Comparison of ENCODE assay signal across 9 cellular contexts in the genomic region with DNA sequence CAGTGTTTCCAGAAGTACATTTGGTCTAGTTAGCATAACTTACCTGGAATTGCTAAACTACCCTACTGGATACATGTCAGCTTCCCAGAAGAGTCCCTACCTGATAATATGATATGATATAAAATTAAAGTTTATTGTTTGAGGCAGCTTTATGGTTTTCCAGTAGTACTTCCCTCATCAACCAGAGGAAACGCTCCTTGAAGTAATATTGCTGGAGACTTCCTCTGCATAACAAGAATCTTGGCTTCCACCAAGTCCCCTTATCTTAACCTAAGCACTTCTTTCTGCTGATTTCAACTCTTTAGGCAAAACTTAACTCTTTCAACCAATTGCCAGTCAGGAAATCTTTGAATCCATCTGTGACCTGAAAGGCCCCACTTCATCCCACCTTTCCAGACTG.
"Had no signal": no experiment of that assay in that cellular context is flagged by ENCODE, and none has a peak within 500 bp of the region (broad histone marks: within the 10 kb centered on the region; RNA-seq: fewer than 3 reads in every experiment).

No MANE protein-coding gene starts in this region.

- H3K4me1 Mint-ChIP-seq: GM23338, H9 had no signal

- DNase-seq: GM23248, GOT3, H7, H9, HCEC 1CT, HFFc6 had no signal

- H3K27ac Mint-ChIP-seq: GM23338 had no signal

- H3K4me2 ChIP-seq: GM23338 had no signal

- H3K36me3 ChIP-seq: HAP-1 had no signal

- H3K4me1 ChIP-seq: HAP-1 had no signal

- H3K9ac ChIP-seq: GM23248 had no signal

- H2AFZ ChIP-seq: GM23248, GM23338 had no signal

- H3K4me3 ChIP-seq: GM23248, GM23338, HAP-1 had no signal

- H3K9me3 ChIP-seq: HAP-1 had no signal

- H3K9me3 Mint-ChIP-seq: H9 had no signal

- FAIRE-seq: H1 had no signal

- H3K4me3 Mint-ChIP-seq: GM23338, H9, HFFc6 had no signal

- H3K27ac ChIP-seq: GM23248 had no signal
